In genomic region chr1:44907909-44908308, GRCh38 we compare ENCODE assay signal across 25 cellular contexts.
DNase-seq lines count a peak whose midpoint lies in the region; FAIRE-seq and TF ChIP-seq lines count a peak whose summit lies in the region.
"Had no signal": no experiment of that assay in that cellular context is flagged by ENCODE, and none has a peak within 500 bp of the region (broad histone marks: within the 10 kb centered on the region; RNA-seq: fewer than 3 reads in every experiment).

No MANE protein-coding gene starts in this region.

- H3K27ac Mint-ChIP-seq in MCF 10A (ENCODE audit: low read depth, unreplicated experiment) (no peak overlapping the region), neural progenitor cell (peak overlapping the region; percentile 50)
- H3K27ac Mint-ChIP-seq: activated CD8-positive, alpha-beta T cell treated with anti-CD3 and anti-CD28 coated beads, Interleukin-2, amount 10 ng/mL, durations not matched to agents 7 days and 5 days; B cell had no signal

- no peak for FAIRE-seq in HTR-8/SVneo (lab: Jason Lieb, UNC)
- FAIRE-seq: A204.1, endometrium, pancreas had no signal

- H3F3A ChIP-seq in neural progenitor cell (ENCODE audit: low read depth): no peaks in the 10 kb centered on the region

- H3K9ac ChIP-seq in neural progenitor cell: no peak overlapping the region

- CTCF ChIA-PET in MCF 10A (lab: Yijun Ruan, JAX): interaction anchor here (0.6 to 0.7 kb wide), 2 partner anchors 27 to 34 kb away, joined by 3 read pairs; no protein-coding TSS in a partner anchor

- H3K36me3 ChIP-seq in breast epithelium (no peaks in the 10 kb centered on the region), neural progenitor cell (no peaks in the 10 kb centered on the region), stomach (no peaks in the 10 kb centered on the region), uterus (no peaks in the 10 kb centered on the region)
- H3K36me3 ChIP-seq: brain microvascular endothelial cell, heart right ventricle, pancreas had no signal

- H3K4me3 Mint-ChIP-seq in MCF 10A (ENCODE audit: unreplicated experiment) (no peak overlapping the region), neural progenitor cell (no peak overlapping the region)
- H3K4me3 Mint-ChIP-seq: activated CD8-positive, alpha-beta T cell treated with anti-CD3 and anti-CD28 coated beads, Interleukin-2, amount 10 ng/mL, durations not matched to agents 7 days and 5 days; B cell; naive thymus-derived CD8-positive, alpha-beta T cell had no signal

- TF ChIP-seq POLR2A in breast epithelium (IDR thresholded peaks at IDR 0.05) (no peak), stomach (IDR thresholded peaks at IDR 0.05) (no peak), uterus (IDR thresholded peaks at IDR 0.05) (no peak)

- H3K79me2 ChIP-seq in neural progenitor cell (ENCODE audit: low read depth): no peaks in the 10 kb centered on the region

- no peak for TF ChIP-seq EP300 in stomach (IDR thresholded peaks at IDR 0.05)

- BruUV-seq in MCF 10A (replicated peaks; lab: Mats Ljungman, UMichigan): no TSS peak

- H3K27ac ChIP-seq in breast epithelium (peak overlapping the region; percentile 20 to 32), neural progenitor cell (no peak overlapping the region), stomach (no peak overlapping the region), uterus (no peak overlapping the region)
- H3K27ac ChIP-seq: brain microvascular endothelial cell, heart right ventricle, pancreas, tibial artery had no signal

- H3K4me1 Mint-ChIP-seq in MCF 10A (ENCODE audit: insufficient read depth, unreplicated experiment): no peaks in the 10 kb centered on the region
- H3K4me1 Mint-ChIP-seq in neural progenitor cell: no peaks in the 10 kb centered on the region
- H3K4me1 Mint-ChIP-seq: B cell had no signal

- H4K20me1 ChIP-seq in neural progenitor cell (ENCODE audit: low read depth): no peaks in the 10 kb centered on the region

- H3K4me1 ChIP-seq in breast epithelium: no peaks in the 10 kb centered on the region
- H3K4me1 ChIP-seq in neural progenitor cell: no peaks in the 10 kb centered on the region
- no peaks in the 10 kb centered on the region for H3K4me1 ChIP-seq in stomach
- H3K4me1 ChIP-seq in uterus: no peaks in the 10 kb centered on the region
- H3K4me1 ChIP-seq: pancreas had no signal

- intact Hi-C loops in breast epithelium (cut with DNase I; ENCODE audit: low total_unique reads) (no loop called here), MCF 10A (cut with micrococcal nuclease) (no loop called here), stomach (cut with DNase I; ENCODE audit: low total_unique reads) (no loop called here), uterus (cut with DNase I; ENCODE audit: low total_unique reads) (no loop called here)

- POLR2A ChIA-PET in MCF 10A (lab: Yijun Ruan, JAX): interaction anchor here (0.6 kb wide), 1 partner anchor 45 kb away, joined by 4 read pairs; no protein-coding TSS in a partner anchor

- TF ChIP-seq CTCF in breast epithelium (IDR thresholded peaks at IDR 0.05) (no peak), MCF 10A (IDR thresholded peaks at IDR 0.05; ENCODE audit: unreplicated experiment) (no peak), choroid plexus epithelial cell (conservative IDR thresholded peaks at IDR 0.05; ENCODE audit: low read depth, low read length) (no peak), neural progenitor cell (IDR thresholded peaks at IDR 0.05) (no peak), stomach (IDR thresholded peaks at IDR 0.05) (no peak), uterus (IDR thresholded peaks at IDR 0.05) (no peak)

- H3K4me2 ChIP-seq in neural progenitor cell: no peak overlapping the region

- H3K9me3 ChIP-seq in breast epithelium (no peaks in the 10 kb centered on the region), neural progenitor cell (ENCODE audit: low read depth) (no peaks in the 10 kb centered on the region), stomach (no peaks in the 10 kb centered on the region), uterus (no peaks in the 10 kb centered on the region)
- H3K9me3 ChIP-seq: pancreas, tibial artery had no signal

- no peak overlapping the region for H3K4me3 ChIP-seq in breast epithelium
- H3K4me3 ChIP-seq in choroid plexus epithelial cell (ENCODE audit: low read depth, low read length): no peak overlapping the region
- H3K4me3 ChIP-seq in neural progenitor cell: no peak overlapping the region
- H3K4me3 ChIP-seq in stomach: no peak overlapping the region
- no peak overlapping the region for H3K4me3 ChIP-seq in uterus
- H3K4me3 ChIP-seq: heart right ventricle, pancreas, tibial artery had no signal

- H3K9me3 Mint-ChIP-seq in MCF 10A (ENCODE audit: unreplicated experiment) (no peaks in the 10 kb centered on the region), neural progenitor cell (no peaks in the 10 kb centered on the region)

- H3K36me3 Mint-ChIP-seq in MCF 10A (ENCODE audit: insufficient read depth, unreplicated experiment) (no peaks in the 10 kb centered on the region), neural progenitor cell (peaks cover 5% of the 10 kb centered on the region)

- DNase-seq in breast epithelium (ENCODE audit: low spot score in 2 of 2): no peak
- DNase-seq in MCF 10A (ENCODE audit: unreplicated experiment): no peak
- DNase-seq in choroid plexus epithelial cell (ENCODE audit: low read depth): peak; percentile 50
- DNase-seq in neural progenitor cell (ENCODE audit: low spot score): no peak
- no peak for DNase-seq in NCI-H345 (lab: John Stamatoyannopoulos, UW)
- no peak for DNase-seq in stomach
- DNase-seq in uterus: no peak
- no peak for DNase-seq in HTR-8/SVneo (ENCODE audit: insufficient read length, low spot score)
- DNase-seq: activated CD8-positive, alpha-beta T cell treated with anti-CD3 and anti-CD28 coated beads, Interleukin-2, amount 10 ng/mL, durations not matched to agents 7 days and 5 days; activated gamma-delta T cell treated with Interleukin-2 at 50 U/mL for 16 hours; brain microvascular endothelial cell; heart right ventricle; left cardiac atrium; mesendoderm; naive thymus-derived CD8-positive, alpha-beta T cell; NCI-H146; NCI-H2171; NCI-H524 treated with DMSO at 0.1 percent for 48 hours; pancreas; RPMI8226; T1000; tibial artery had no signal

- no peak overlapping the region for H2AFZ ChIP-seq in neural progenitor cell (replicated peaks)

- H3K27me3 ChIP-seq in breast epithelium (no peaks in the 10 kb centered on the region), neural progenitor cell (no peaks in the 10 kb centered on the region), stomach (no peaks in the 10 kb centered on the region), uterus (no peaks in the 10 kb centered on the region)
- H3K27me3 ChIP-seq: brain microvascular endothelial cell, heart right ventricle, pancreas, tibial artery had no signal

- no peaks in the 10 kb centered on the region for H3K27me3 Mint-ChIP-seq in MCF 10A (ENCODE audit: insufficient read depth, unreplicated experiment)
- H3K27me3 Mint-ChIP-seq in neural progenitor cell (ENCODE audit: insufficient read depth, low read depth): no peaks in the 10 kb centered on the region
- H3K27me3 Mint-ChIP-seq: B cell; naive thymus-derived CD8-positive, alpha-beta T cell had no signal

Comparison
In these comparisons a context has a peak if more than half of its experiments do, and no peak if none do; other contexts are left out.
1. H3K27ac ChIP-seq: peak in breast epithelium (2 of 2); none in neural progenitor cell (single experiment), stomach (0 of 5) and uterus (0 of 2).